ENCODE assay signal across 1 cellular context in genomic region chr2:10297191-10297700, GRCh38.
TF ChIP-seq lines count a peak whose summit lies in the region.

No MANE protein-coding gene starts in this region.

TF ChIP-seq in GM23338, 12 proteins besides CTCF, POLR2A, EP300 and RAD21 (continued from another document):
- no peak for TF ChIP-seq POLR2AphosphoS5 (IDR thresholded peaks at IDR 0.05; ENCODE audit: low read depth)
- no peak for TF ChIP-seq EZH2 (IDR thresholded peaks at IDR 0.05; ENCODE audit: low read depth, unreplicated experiment)
- TF ChIP-seq ZNF114 (CRISPR knock-in tag; IDR thresholded peaks at IDR 0.05) = no peak
